ENCODE assay signal across 24 cellular contexts in genomic region chr10:37747081-37747480, GRCh38.
"Had no signal": no experiment of that assay in that cellular context is flagged by ENCODE, and none has a peak within 500 bp of the region (broad histone marks: within the 10 kb centered on the region; RNA-seq: fewer than 3 reads in every experiment).

No MANE protein-coding gene starts in this region.

- H3K36me3 Mint-ChIP-seq: stimulated activated memory B cell treated with anti-CD40 and anti-IgM and Interleukin-4, amounts not matched to agents 10 μg/mL and 1 μg/mL and 100 μg/mL, for 72 hours; type B pancreatic cell had no signal

- H3K27ac Mint-ChIP-seq: naive thymus-derived CD8-positive, alpha-beta T cell; nephron; stimulated activated memory B cell treated with anti-CD40 and anti-IgM and Interleukin-4, amounts not matched to agents 10 μg/mL and 1 μg/mL and 100 μg/mL, for 72 hours; stimulated activated naive CD8-positive, alpha-beta T cell treated with anti-CD3 and anti-CD28 coated beads, Interleukin-15, amount 100 ng/mL, for 72 hours; type B pancreatic cell had no signal

- ATAC-seq: left cardiac atrium; left lobe of liver; lower lobe of right lung; naive thymus-derived CD8-positive, alpha-beta T cell; pancreas; right cardiac atrium; stimulated activated naive CD8-positive, alpha-beta T cell treated with anti-CD3 and anti-CD28 coated beads, Interleukin-15, amount 100 ng/mL, for 72 hours had no signal

- DNase-seq: islet precursor cell; left cardiac atrium; lower lobe of right lung; mammary epithelial cell; mesenchymal stem cell; naive thymus-derived CD8-positive, alpha-beta T cell; nucleus accumbens; pancreas; posterior cingulate gyrus; retina; right cardiac atrium; sigmoid colon; small intestine; spleen; stimulated activated CD4-positive, alpha-beta T cell treated with anti-CD3 and anti-CD28 coated beads, Interleukin-4, amount 100 ng/mL, for 24 hours; stimulated activated naive CD4-positive, alpha-beta T cell treated with Interleukin-2 at 50 U/mL for 16 hours; stimulated activated naive CD8-positive, alpha-beta T cell treated with anti-CD3 and anti-CD28 coated beads, Interleukin-15, amount 100 ng/mL, for 72 hours; substantia nigra; uterus had no signal

- H3K4me1 Mint-ChIP-seq: naive thymus-derived CD8-positive, alpha-beta T cell; nephron; neural crest cell; stimulated activated memory B cell treated with anti-CD40 and anti-IgM and Interleukin-4, amounts not matched to agents 10 μg/mL and 1 μg/mL and 100 μg/mL, for 72 hours; stimulated activated naive CD8-positive, alpha-beta T cell treated with anti-CD3 and anti-CD28 coated beads, Interleukin-15, amount 100 ng/mL, for 72 hours had no signal

- H3K4me3 Mint-ChIP-seq: naive thymus-derived CD8-positive, alpha-beta T cell; nephron; neural crest cell; stimulated activated memory B cell treated with anti-CD40 and anti-IgM and Interleukin-4, amounts not matched to agents 10 μg/mL and 1 μg/mL and 100 μg/mL, for 72 hours; stimulated activated naive CD8-positive, alpha-beta T cell treated with anti-CD3 and anti-CD28 coated beads, Interleukin-15, amount 100 ng/mL, for 72 hours; type B pancreatic cell had no signal
